Comparison of ENCODE assay signal across 20 cellular contexts in genomic region chr16:70734522-70734921, GRCh38. TPM values are rescaled to one million over a fixed set of nuclear protein-coding genes. Genes with fewer than 3 reads are reported as not detected.
A peak's percentile ranks its signal among the peaks of the same experiment; 100 is the strongest.
DNase-seq lines count a peak whose midpoint lies in the region; ATAC-seq, FAIRE-seq and TF ChIP-seq lines count a peak whose summit lies in the region.
"Had no signal": no experiment of that assay in that cellular context is flagged by ENCODE, and none has a peak within 500 bp of the region (broad histone marks: within the 10 kb centered on the region; RNA-seq: fewer than 3 reads in every experiment).

No MANE protein-coding gene starts in this region.

- peaks cover 42% of the 10 kb centered on the region for H3K4me1 Mint-ChIP-seq in CD8-positive, alpha-beta T cell (ENCODE audit: low read depth)
- peaks cover 18% of the 10 kb centered on the region for H3K4me1 Mint-ChIP-seq in activated T-helper 17 cell treated with anti-CD3 and anti-CD28 coated beads, Interleukin-2, amount 50 U/mL, for 72 hours
- peaks cover 20 to 22% of the 10 kb centered on the region in 2 donors for H3K4me1 Mint-ChIP-seq in immature natural killer cell

- peaks cover 7% of the 10 kb centered on the region for H3K36me3 ChIP-seq in CD8-positive, alpha-beta T cell (ENCODE audit: insufficient read depth, low read length)
- H3K36me3 ChIP-seq in gastrocnemius medialis (no peaks in the 10 kb centered on the region), H7 (replicated peaks; ENCODE audit: control insufficient read depth, insufficient read depth, low read length) (peaks cover 3% of the 10 kb centered on the region)
- H3K36me3 ChIP-seq: ovary had no signal

- no peak overlapping the region for H3K27ac ChIP-seq in CD8-positive, alpha-beta T cell (ENCODE audit: low read depth, low read length)
- peak overlapping the region; percentile 86 to 91 (median 90) for H3K27ac ChIP-seq in gastrocnemius medialis
- H3K27ac ChIP-seq: ovary had no signal

- intact Hi-C loops in CD8-positive, alpha-beta T cell (cut with DNase I, micrococcal nuclease) = no loop called here
- intact Hi-C loops in gastrocnemius medialis (cut with DNase I; ENCODE audit: low total_unique reads) = no loop called here

- DNase-seq in CD8-positive, alpha-beta T cell = no peak
- DNase-seq in immature natural killer cell = no peak
- DNase-seq in gastrocnemius medialis = no peak
- DNase-seq in H7 = no peak
- no peak for DNase-seq in urothelium cell line (ENCODE audit: low spot score)
- DNase-seq: activated CD4-positive, CD25-positive, alpha-beta regulatory T cell; AML-193; left colon; NCI-H2171; ovary; SIG-M5; stimulated activated CD4-positive, alpha-beta T cell treated with anti-CD3 and anti-CD28 coated beads, Interleukin-4, amount 100 ng/mL, for 24 hours had no signal

- TF ChIP-seq POLR2A in gastrocnemius medialis (IDR thresholded peaks at IDR 0.05) = no peak

- H3K4me3 ChIP-seq in CD8-positive, alpha-beta T cell (ENCODE audit: low read depth, low read length) = no peak overlapping the region
- H3K4me3 ChIP-seq in gastrocnemius medialis (no peak overlapping the region), H7 (ENCODE audit: insufficient read depth, low read depth, low read length) (no peak overlapping the region)
- H3K4me3 ChIP-seq: coronary artery, ovary, skin epidermis had no signal

- H3K9me3 Mint-ChIP-seq in CD8-positive, alpha-beta T cell = no peaks in the 10 kb centered on the region
- H3K9me3 Mint-ChIP-seq in activated T-helper 17 cell treated with anti-CD3 and anti-CD28 coated beads, Interleukin-2, amount 50 U/mL, for 72 hours = no peaks in the 10 kb centered on the region
- peaks cover 0 to 2% (median 0%) of the 10 kb centered on the region in 6 donors for H3K9me3 Mint-ChIP-seq in immature natural killer cell

- H3K27ac Mint-ChIP-seq in CD8-positive, alpha-beta T cell = peak overlapping the region; percentile 41
- H3K27ac Mint-ChIP-seq in activated T-helper 17 cell treated with anti-CD3 and anti-CD28 coated beads, Interleukin-2, amount 50 U/mL, for 72 hours = peak overlapping the region; percentile 5
- peak overlapping the region in 4 of 6 donors; percentile 6 to 65 (median 49) for H3K27ac Mint-ChIP-seq in immature natural killer cell

- TF ChIP-seq CTCF in CD8-positive, alpha-beta T cell (IDR thresholded peaks at IDR 0.05) = no peak
- TF ChIP-seq CTCF in gastrocnemius medialis (IDR thresholded peaks at IDR 0.05 in 4 of 5, conservative IDR thresholded peaks at IDR 0.05 in 1 of 5) = no peak

- CTCF ChIA-PET in CD8-positive, alpha-beta T cell (lab: Charles Lee) = interaction anchor here (0.8 to 1.8 kb wide), 2 partner anchors 37 to 467 kb away, joined by 3 to 7 read pairs; no protein-coding TSS in a partner anchor

- peaks cover 47% of the 10 kb centered on the region for H3K4me1 ChIP-seq in CD8-positive, alpha-beta T cell (ENCODE audit: insufficient read depth, low read length)
- peaks cover 54 to 60% of the 10 kb centered on the region in 2 donors for H3K4me1 ChIP-seq in gastrocnemius medialis

- H3K9me3 ChIP-seq in CD8-positive, alpha-beta T cell (ENCODE audit: low read length) = no peaks in the 10 kb centered on the region
- H3K9me3 ChIP-seq in gastrocnemius medialis = no peaks in the 10 kb centered on the region
- H3K9me3 ChIP-seq: ovary had no signal

- POLR2A ChIA-PET in CD8-positive, alpha-beta T cell (lab: Charles Lee) = interaction anchor here (4.9 kb wide), 1 partner anchor 47 kb away, joined by 21 read pairs; the partner anchor contains the start of gene MTSS2

- ATAC-seq in CD8-positive, alpha-beta T cell = no peak
- ATAC-seq in activated T-helper 17 cell treated with anti-CD3 and anti-CD28 coated beads, Interleukin-2, amount 50 U/mL, for 72 hours (replicated peaks) = no peak
- ATAC-seq in gastrocnemius medialis (no peak), HG02610 (IDR thresholded peaks at IDR 0.05; ENCODE audit: unreplicated experiment) (no peak), GM21423 (IDR thresholded peaks at IDR 0.05; ENCODE audit: unreplicated experiment) (no peak)
- ATAC-seq: left colon had no signal

- no peaks in the 10 kb centered on the region for H3K27me3 Mint-ChIP-seq in CD8-positive, alpha-beta T cell (ENCODE audit: low read depth)
- H3K27me3 Mint-ChIP-seq in activated T-helper 17 cell treated with anti-CD3 and anti-CD28 coated beads, Interleukin-2, amount 50 U/mL, for 72 hours = no peaks in the 10 kb centered on the region
- peaks cover 0 to 8% (median 0%) of the 10 kb centered on the region in 3 donors for H3K27me3 Mint-ChIP-seq in immature natural killer cell (ENCODE audit: low read depth in 3 of 3)

- in situ Hi-C loops in gastrocnemius medialis (cut with MboI; ENCODE audit: low sequenced_read_pairs in 4 of 4) = loop anchor here in 1 of 4 donors (10.0 kb wide), 1 partner anchor 50 kb away; the partner anchor contains the start of gene MTSS2

- H3K36me3 Mint-ChIP-seq in CD8-positive, alpha-beta T cell = peaks cover 30% of the 10 kb centered on the region
- peaks cover 58% of the 10 kb centered on the region for H3K36me3 Mint-ChIP-seq in activated T-helper 17 cell treated with anti-CD3 and anti-CD28 coated beads, Interleukin-2, amount 50 U/mL, for 72 hours (ENCODE audit: low read depth)
- H3K36me3 Mint-ChIP-seq in immature natural killer cell = peaks cover 6 to 18% (median 15%) of the 10 kb centered on the region in 3 donors

- no peaks in the 10 kb centered on the region for H3K27me3 ChIP-seq in CD8-positive, alpha-beta T cell (ENCODE audit: insufficient read depth, low read length)
- H3K27me3 ChIP-seq in gastrocnemius medialis (no peaks in the 10 kb centered on the region), H7 (ENCODE audit: control insufficient read depth, insufficient read depth, low read length) (no peaks in the 10 kb centered on the region)
- H3K27me3 ChIP-seq: ovary had no signal

- peak overlapping the region; percentile 15 for H3K4me3 Mint-ChIP-seq in CD8-positive, alpha-beta T cell
- no peak overlapping the region for H3K4me3 Mint-ChIP-seq in activated T-helper 17 cell treated with anti-CD3 and anti-CD28 coated beads, Interleukin-2, amount 50 U/mL, for 72 hours
- no peak overlapping the region for H3K4me3 Mint-ChIP-seq in immature natural killer cell

- FAIRE-seq in urothelium cell line (lab: Jason Lieb, UNC) = no peak
- FAIRE-seq: endothelial cell of umbilical vein, frontal cortex, HTR-8/SVneo had no signal

RNA-seq across cellular contexts. Expression of gene MTSS2, which starts 48.7 kb away (rescaled TPM):
- total RNA-seq in CD8-positive, alpha-beta T cell = 10 to 100 TPM; 27.9 to 28.4 TPM
- total RNA-seq in activated T-helper 17 cell treated with anti-CD3 and anti-CD28 coated beads, Interleukin-2, amount 50 U/mL, for 72 hours = under 1 TPM; 0.11 to 0.67 TPM
- not detected for polyA plus RNA-seq in immature natural killer cell
- total RNA-seq in gastrocnemius medialis = 100 to 1,000 TPM in 1 of 4 donors, 10 to 100 TPM in 3; 42.6 to 160 (median 93.9) TPM
- 30.7 and 44.8 TPM in 2 replicates for total RNA-seq in H7 (2014; rRNA removed; shearing (Covaris generic))

Comparison
In these comparisons a context has a peak if more than half of its experiments do, and no peak if none do; other contexts are left out.
1. RNA of gene MTSS2, which starts 48.7 kb away (total RNA-seq): 42.6 to 160 TPM in gastrocnemius medialis, 30.7 to 44.8 TPM in H7 and 27.9 to 28.4 TPM in CD8-positive, alpha-beta T cell; 0.11 to 0.67 TPM in activated T-helper 17 cell treated with anti-CD3 and anti-CD28 coated beads, Interleukin-2, amount 50 U/mL, for 72 hours; every median in the first group is over 10 times any median in the second.
2. Peak in every context shown above with its lines, with median percentiles within 50 percentile points of each other: H3K27ac Mint-ChIP-seq.